Comparison of ENCODE assay signal across 25 cellular contexts in the genomic region with DNA sequence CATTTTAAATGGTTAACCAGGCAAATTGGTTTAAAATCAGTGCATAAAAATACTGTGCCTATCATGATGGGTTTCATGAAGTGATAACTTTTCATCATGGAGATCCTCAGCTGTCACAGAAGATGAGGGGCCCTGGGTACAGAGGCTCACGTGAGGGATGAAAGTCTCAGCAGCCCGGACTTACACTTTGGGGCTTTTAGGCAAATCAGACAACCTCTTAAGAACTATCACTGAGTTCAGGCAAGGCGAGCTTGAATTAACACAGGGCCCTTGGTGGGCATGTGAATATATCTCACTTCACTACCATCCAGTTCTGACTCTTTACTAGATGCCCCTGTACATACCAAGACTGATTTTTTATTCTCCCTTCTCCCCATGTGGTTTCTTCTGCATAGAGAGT. TPM values are rescaled to one million over a fixed set of nuclear protein-coding genes. Genes with fewer than 3 reads are reported as not detected.
DNase-seq lines count a peak whose midpoint lies in the region; ATAC-seq, FAIRE-seq and TF ChIP-seq lines count a peak whose summit lies in the region.
"Had no signal": no experiment of that assay in that cellular context is flagged by ENCODE, and none has a peak within 500 bp of the region (broad histone marks: within the 10 kb centered on the region; RNA-seq: fewer than 3 reads in every experiment).

No MANE protein-coding gene starts in this region.

- peak; percentile 36 for FAIRE-seq in GM12892 (lab: Jason Lieb, UNC)
- FAIRE-seq: A549, urothelium cell line had no signal

- peaks cover 90% of the 10 kb centered on the region for H3K36me3 Mint-ChIP-seq in activated CD4-positive, alpha-beta memory T cell treated with anti-CD3 and anti-CD28 coated beads, Interleukin-2, amount 10 ng/mL, durations not matched to agents 7 days and 5 days (ENCODE audit: low read depth)
- peaks cover 82% of the 10 kb centered on the region for H3K36me3 Mint-ChIP-seq in activated CD4-positive, alpha-beta memory T cell treated with anti-CD3 and anti-CD28 coated beads for 36 hours
- peaks cover 95% of the 10 kb centered on the region for H3K36me3 Mint-ChIP-seq in activated T-helper 2 cell treated with anti-CD3 and anti-CD28 coated beads, Interferon-gamma antibody, Interleukin-2, Interleukin-4, amounts not matched to agents 10 μg/mL and 5 μg/mL and 100 μg/mL, durations not matched to agents 14 hours and 24 hours and 36 hours (ENCODE audit: low read depth)
- H3K36me3 Mint-ChIP-seq in naive thymus-derived CD8-positive, alpha-beta T cell: peaks cover 19 to 93% (median 54%) of the 10 kb centered on the region in 3 donors

- H3K4me3 Mint-ChIP-seq in activated CD4-positive, alpha-beta memory T cell treated with anti-CD3 and anti-CD28 coated beads, Interleukin-2, amount 10 ng/mL, durations not matched to agents 7 days and 5 days: no peak overlapping the region
- no peak overlapping the region for H3K4me3 Mint-ChIP-seq in activated CD4-positive, alpha-beta memory T cell treated with anti-CD3 and anti-CD28 coated beads for 36 hours
- H3K4me3 Mint-ChIP-seq in activated T-helper 2 cell treated with anti-CD3 and anti-CD28 coated beads, Interferon-gamma antibody, Interleukin-2, Interleukin-4, amounts not matched to agents 10 μg/mL and 5 μg/mL and 100 μg/mL, durations not matched to agents 14 hours and 24 hours and 36 hours (ENCODE audit: low read depth): peak overlapping the region; percentile 7
- peak overlapping the region in 9 of 10 donors; percentile 3 to 85 (median 43) for H3K4me3 Mint-ChIP-seq in naive thymus-derived CD8-positive, alpha-beta T cell
- H3K4me3 Mint-ChIP-seq: endodermal cell had no signal

- ATAC-seq in naive thymus-derived CD8-positive, alpha-beta T cell: peak in 1 of 2 donors; percentile 16
- ATAC-seq in mucosa of descending colon (no peak), HG02610 (IDR thresholded peaks at IDR 0.05; ENCODE audit: unreplicated experiment) (no peak)
- ATAC-seq: A549, HCT116 had no signal

- H3K4me3 ChIP-seq in mucosa of descending colon: no peak overlapping the region
- H3K4me3 ChIP-seq: A549, coronary artery, esophagus muscularis mucosa, skin epidermis had no signal

- H3K9me3 Mint-ChIP-seq in activated CD4-positive, alpha-beta memory T cell treated with anti-CD3 and anti-CD28 coated beads, Interleukin-2, amount 10 ng/mL, durations not matched to agents 7 days and 5 days: no peaks in the 10 kb centered on the region
- no peaks in the 10 kb centered on the region for H3K9me3 Mint-ChIP-seq in activated CD4-positive, alpha-beta memory T cell treated with anti-CD3 and anti-CD28 coated beads for 36 hours
- H3K9me3 Mint-ChIP-seq in activated T-helper 2 cell treated with anti-CD3 and anti-CD28 coated beads, Interferon-gamma antibody, Interleukin-2, Interleukin-4, amounts not matched to agents 10 μg/mL and 5 μg/mL and 100 μg/mL, durations not matched to agents 14 hours and 24 hours and 36 hours: no peaks in the 10 kb centered on the region
- H3K9me3 Mint-ChIP-seq in naive thymus-derived CD8-positive, alpha-beta T cell: no peaks in the 10 kb centered on the region
- H3K9me3 Mint-ChIP-seq: endodermal cell had no signal

- no peak for TF ChIP-seq POLR2A in GM12892 (IDR thresholded peaks at IDR 0.05; ENCODE audit: low read depth, low read length)

- CTCF ChIA-PET in activated CD4-positive, alpha-beta memory T cell treated with anti-CD3 and anti-CD28 coated beads, Interleukin-2, amount 10 ng/mL, durations not matched to agents 7 days and 5 days (lab: Charles Lee): interaction anchor here (7.5 kb wide), 1 partner anchor 118 kb away, joined by 47 read pairs; no protein-coding TSS in a partner anchor
- CTCF ChIA-PET in activated CD4-positive, alpha-beta memory T cell treated with anti-CD3 and anti-CD28 coated beads for 36 hours (lab: Charles Lee): interaction anchor here (0.9 to 2.1 kb wide), 5 partner anchors 12 to 143 kb away, joined by 3 to 9 read pairs (median 4); no protein-coding TSS in a partner anchor

- H3K27me3 Mint-ChIP-seq in activated CD4-positive, alpha-beta memory T cell treated with anti-CD3 and anti-CD28 coated beads, Interleukin-2, amount 10 ng/mL, durations not matched to agents 7 days and 5 days: no peaks in the 10 kb centered on the region
- no peaks in the 10 kb centered on the region for H3K27me3 Mint-ChIP-seq in activated CD4-positive, alpha-beta memory T cell treated with anti-CD3 and anti-CD28 coated beads for 36 hours
- H3K27me3 Mint-ChIP-seq in activated T-helper 2 cell treated with anti-CD3 and anti-CD28 coated beads, Interferon-gamma antibody, Interleukin-2, Interleukin-4, amounts not matched to agents 10 μg/mL and 5 μg/mL and 100 μg/mL, durations not matched to agents 14 hours and 24 hours and 36 hours (ENCODE audit: low read depth): no peaks in the 10 kb centered on the region
- H3K27me3 Mint-ChIP-seq in naive thymus-derived CD8-positive, alpha-beta T cell: no peaks in the 10 kb centered on the region

- no peak for TF ChIP-seq CTCF in mucosa of descending colon (IDR thresholded peaks at IDR 0.05)

- POLR2A ChIA-PET in activated CD4-positive, alpha-beta memory T cell treated with anti-CD3 and anti-CD28 coated beads, Interleukin-2, amount 10 ng/mL, durations not matched to agents 7 days and 5 days (lab: Charles Lee): interaction anchor here (1.2 to 21.1 kb wide), 6 partner anchors 8 to 118 kb away, joined by 4 to 1125 read pairs (median 150); partner anchors contain the start of gene IKZF1
- POLR2A ChIA-PET in activated CD4-positive, alpha-beta memory T cell treated with anti-CD3 and anti-CD28 coated beads for 36 hours (lab: Charles Lee): interaction anchor here (1.0 kb wide), 1 partner anchor 11 kb away, joined by 3 read pairs; no protein-coding TSS in a partner anchor
- POLR2A ChIA-PET in naive thymus-derived CD8-positive, alpha-beta T cell (lab: Charles Lee): interaction anchor here (1.0 to 32.9 kb wide), 4 partner anchors 9 to 115 kb away, joined by 5 to 1553 read pairs (median 362); partner anchors contain the start of gene IKZF1

- intact Hi-C loops in activated CD4-positive, alpha-beta memory T cell treated with anti-CD3 and anti-CD28 coated beads for 36 hours (cut with micrococcal nuclease): no loop called here
- intact Hi-C loops in activated T-helper 2 cell treated with anti-CD3 and anti-CD28 coated beads, Interferon-gamma antibody, Interleukin-2, Interleukin-4, amounts not matched to agents 10 μg/mL and 5 μg/mL and 100 μg/mL, durations not matched to agents 14 hours and 24 hours and 36 hours (cut with micrococcal nuclease): no loop called here
- intact Hi-C loops in mucosa of descending colon (cut with DNase I, micrococcal nuclease): no loop called here

- peak overlapping the region; percentile 36 for H3K27ac Mint-ChIP-seq in activated CD4-positive, alpha-beta memory T cell treated with anti-CD3 and anti-CD28 coated beads, Interleukin-2, amount 10 ng/mL, durations not matched to agents 7 days and 5 days
- H3K27ac Mint-ChIP-seq in activated CD4-positive, alpha-beta memory T cell treated with anti-CD3 and anti-CD28 coated beads for 36 hours: no peak overlapping the region
- H3K27ac Mint-ChIP-seq in activated T-helper 2 cell treated with anti-CD3 and anti-CD28 coated beads, Interferon-gamma antibody, Interleukin-2, Interleukin-4, amounts not matched to agents 10 μg/mL and 5 μg/mL and 100 μg/mL, durations not matched to agents 14 hours and 24 hours and 36 hours: peak overlapping the region; percentile 53
- peak overlapping the region in 9 of 10 donors; percentile 78 to 99 (median 95) for H3K27ac Mint-ChIP-seq in naive thymus-derived CD8-positive, alpha-beta T cell
- H3K27ac Mint-ChIP-seq: endodermal cell had no signal

- H3K9me3 ChIP-seq in mucosa of descending colon: no peaks in the 10 kb centered on the region
- H3K9me3 ChIP-seq: A549, BE2C, esophagus muscularis mucosa had no signal

- no peaks in the 10 kb centered on the region for H3K4me1 ChIP-seq in mucosa of descending colon (ENCODE audit: low read depth)
- H3K4me1 ChIP-seq: A549, BE2C, esophagus muscularis mucosa had no signal

- H3K4me1 Mint-ChIP-seq in activated CD4-positive, alpha-beta memory T cell treated with anti-CD3 and anti-CD28 coated beads, Interleukin-2, amount 10 ng/mL, durations not matched to agents 7 days and 5 days: peaks cover 86% of the 10 kb centered on the region
- H3K4me1 Mint-ChIP-seq in activated CD4-positive, alpha-beta memory T cell treated with anti-CD3 and anti-CD28 coated beads for 36 hours (ENCODE audit: low read depth): peaks cover 87% of the 10 kb centered on the region
- H3K4me1 Mint-ChIP-seq in activated T-helper 2 cell treated with anti-CD3 and anti-CD28 coated beads, Interferon-gamma antibody, Interleukin-2, Interleukin-4, amounts not matched to agents 10 μg/mL and 5 μg/mL and 100 μg/mL, durations not matched to agents 14 hours and 24 hours and 36 hours (ENCODE audit: low read depth): peaks cover 88% of the 10 kb centered on the region
- peaks cover 35 to 93% (median 87%) of the 10 kb centered on the region in 4 donors for H3K4me1 Mint-ChIP-seq in naive thymus-derived CD8-positive, alpha-beta T cell
- H3K4me1 Mint-ChIP-seq: endodermal cell had no signal

- DNase-seq in activated CD4-positive, alpha-beta memory T cell treated with anti-CD3 and anti-CD28 coated beads, Interleukin-2, amount 10 ng/mL, durations not matched to agents 7 days and 5 days: no peak
- no peak for DNase-seq in activated CD4-positive, alpha-beta memory T cell treated with anti-CD3 and anti-CD28 coated beads for 36 hours
- DNase-seq in GM12892 (ENCODE audit: insufficient read length): no peak
- DNase-seq in activated T-helper 2 cell treated with anti-CD3 and anti-CD28 coated beads, Interferon-gamma antibody, Interleukin-2, Interleukin-4, amounts not matched to agents 10 μg/mL and 5 μg/mL and 100 μg/mL, durations not matched to agents 14 hours and 24 hours and 36 hours (ENCODE audit: low spot score): no peak
- DNase-seq in naive thymus-derived CD8-positive, alpha-beta T cell: no peak
- DNase-seq in mucosa of descending colon: no peak
- no peak for DNase-seq in stimulated activated CD4-positive, alpha-beta T cell treated with anti-CD3 and anti-CD28 coated beads, Interleukin-12 subunit alpha, Interleukin-12 subunit beta, amount 100 ng/mL, for 4 hours
- DNase-seq: BE2C; EL; endodermal cell; foreskin melanocyte; mesendoderm; NCI-H1092 treated with DMSO at 0.1 percent for 48 hours; NCI-H1930; NCI-H226; NCI-H82; stimulated activated CD4-positive, alpha-beta T cell treated with anti-CD3 and anti-CD28 coated beads, Interleukin-1b, Interleukin-23, amount 100 ng/mL, for 48 hours; T-helper 9 cell had no signal

- H3K36me3 ChIP-seq in mucosa of descending colon (ENCODE audit: low read depth): no peaks in the 10 kb centered on the region
- H3K36me3 ChIP-seq: BE2C, esophagus muscularis mucosa had no signal

RNA-seq across cellular contexts. Expression of gene IKZF1, which starts 19.6 kb away (rescaled TPM):
- 100 to 1,000 TPM; 383 to 404 TPM for total RNA-seq in activated CD4-positive, alpha-beta memory T cell treated with anti-CD3 and anti-CD28 coated beads, Interleukin-2, amount 10 ng/mL, durations not matched to agents 7 days and 5 days
- total RNA-seq in activated CD4-positive, alpha-beta memory T cell treated with anti-CD3 and anti-CD28 coated beads for 36 hours: 100 to 1,000 TPM; 207 to 216 TPM
- polyA plus RNA-seq in GM12892 (2012; ENCODE audit: missing spikeins): 25.1 TPM
- total RNA-seq in activated T-helper 2 cell treated with anti-CD3 and anti-CD28 coated beads, Interferon-gamma antibody, Interleukin-2, Interleukin-4, amounts not matched to agents 10 μg/mL and 5 μg/mL and 100 μg/mL, durations not matched to agents 14 hours and 24 hours and 36 hours: 360 and 371 TPM in 2 replicates
- total RNA-seq in naive thymus-derived CD8-positive, alpha-beta T cell: 100 to 1,000 TPM; 416 to 435 TPM
- polyA plus RNA-seq in naive thymus-derived CD8-positive, alpha-beta T cell: 100 to 1,000 TPM; 145 to 257 (median 209) TPM
- total RNA-seq in mucosa of descending colon: 10 to 100 TPM in 1 of 3 donors, 1 to 10 TPM in 2; 7.8 to 14.9 (median 8.8) TPM
- polyA plus RNA-seq: A549 had no signal

Comparison
In these comparisons a context has a peak if more than half of its experiments do, and no peak if none do; other contexts are left out.
1. H3K4me3 Mint-ChIP-seq: peak in activated T-helper 2 cell treated with anti-CD3 and anti-CD28 coated beads, Interferon-gamma antibody, Interleukin-2, Interleukin-4, amounts not matched to agents 10 μg/mL and 5 μg/mL and 100 μg/mL, durations not matched to agents 14 hours and 24 hours and 36 hours (single experiment) and naive thymus-derived CD8-positive, alpha-beta T cell (9 of 10); none in activated CD4-positive, alpha-beta memory T cell treated with anti-CD3 and anti-CD28 coated beads, Interleukin-2, amount 10 ng/mL, durations not matched to agents 7 days and 5 days (single experiment) and activated CD4-positive, alpha-beta memory T cell treated with anti-CD3 and anti-CD28 coated beads for 36 hours (single experiment).
2. RNA of gene IKZF1, which starts 19.6 kb away (total RNA-seq): 416 to 435 TPM in naive thymus-derived CD8-positive, alpha-beta T cell, 383 to 404 TPM in activated CD4-positive, alpha-beta memory T cell treated with anti-CD3 and anti-CD28 coated beads, Interleukin-2, amount 10 ng/mL, durations not matched to agents 7 days and 5 days, 360 to 371 TPM in activated T-helper 2 cell treated with anti-CD3 and anti-CD28 coated beads, Interferon-gamma antibody, Interleukin-2, Interleukin-4, amounts not matched to agents 10 μg/mL and 5 μg/mL and 100 μg/mL, durations not matched to agents 14 hours and 24 hours and 36 hours and 207 to 216 TPM in activated CD4-positive, alpha-beta memory T cell treated with anti-CD3 and anti-CD28 coated beads for 36 hours; 7.8 to 14.9 TPM in mucosa of descending colon; every median in the first group is over 10 times any median in the second.